23 cellular contexts compared by ENCODE assay signal in the genomic region with DNA sequence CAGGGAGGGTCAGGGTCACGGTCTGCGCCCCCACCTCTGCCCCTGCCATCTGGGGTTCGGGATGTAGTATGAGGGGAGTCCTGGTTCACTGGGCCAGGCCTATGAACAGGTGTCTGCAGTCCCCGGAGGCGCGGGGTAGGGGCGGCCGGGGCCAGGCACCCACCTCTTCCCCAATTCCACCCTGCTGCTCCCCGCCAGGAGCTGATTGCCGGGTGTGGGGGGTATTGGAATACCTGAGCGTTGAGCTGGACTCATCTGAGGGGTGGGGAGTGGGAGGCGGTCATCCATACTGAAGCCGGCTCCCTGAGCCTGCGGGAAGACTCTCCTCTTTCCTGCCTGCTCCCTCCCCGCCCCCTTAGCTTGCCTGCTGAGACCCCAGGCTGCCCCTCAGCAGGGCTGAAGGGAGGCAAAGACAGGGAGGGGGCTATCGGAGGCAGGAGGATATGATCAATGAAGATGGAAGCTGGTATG. TPM values are rescaled to one million over a fixed set of nuclear protein-coding genes. Genes with fewer than 3 reads are reported as not detected.
DNase-seq lines count a peak whose midpoint lies in the region; TF ChIP-seq lines count a peak whose summit lies in the region.
"Had no signal": no experiment of that assay in that cellular context is flagged by ENCODE, and none has a peak within 500 bp of the region (broad histone marks: within the 10 kb centered on the region; RNA-seq: fewer than 3 reads in every experiment).

No MANE protein-coding gene starts in this region.

- no peak overlapping the region for H2BK20ac ChIP-seq in H9 (ENCODE audit: low read depth, low read length, poor library complexity, severe bottlenecking)

- H4K91ac ChIP-seq in H9 (ENCODE audit: insufficient read length, low read depth, low read length) (no peak overlapping the region), neuronal stem cell (ENCODE audit: low read depth, low read length, poor library complexity) (no peak overlapping the region)

- H3K14ac ChIP-seq in H9 (ENCODE audit: insufficient read depth, low read length) = no peak overlapping the region; the same call in 1 of the 2 replicates
- H3K14ac ChIP-seq in neuronal stem cell (ENCODE audit: low read length) = peak overlapping the region; percentile 42

- H4K8ac ChIP-seq in H9 (replicated peaks; ENCODE audit: insufficient read length, low read depth, low read length) (no peak overlapping the region), neuronal stem cell (ENCODE audit: low read depth, low read length) (no peak overlapping the region)

- H3K9me3 ChIP-seq in H9 (ENCODE audit: control insufficient read depth, low read depth, low read length) = no peaks in the 10 kb centered on the region
- peaks cover 0 to 2% of the 10 kb centered on the region in 2 donors for H3K9me3 ChIP-seq in neuronal stem cell (replicated peaks in 1 of 2; ENCODE audit: control insufficient read depth in 2 of 2, insufficient read depth in 1 of 2, low read depth in 1 of 2, low read length in 2 of 2)
- no peaks in the 10 kb centered on the region for H3K9me3 ChIP-seq in Caco-2
- no peaks in the 10 kb centered on the region for H3K9me3 ChIP-seq in SJCRH30 (replicated peaks)
- H3K9me3 ChIP-seq: thoracic aorta, vagina had no signal

- H3K4me1 Mint-ChIP-seq in H9 (peaks cover 21 to 28% of the 10 kb centered on the region in 2 experiments), Caco-2 (ENCODE audit: low read depth, unreplicated experiment) (peaks cover 8% of the 10 kb centered on the region)

- no peaks in the 10 kb centered on the region for H4K20me1 ChIP-seq in H9 (ENCODE audit: control insufficient read depth, insufficient read depth, insufficient read length)

- H3K9ac ChIP-seq in H9 (ENCODE audit: extremely low read depth, insufficient read length, low read length) (no peak overlapping the region), neuronal stem cell (ENCODE audit: low read depth, low read length, poor library complexity) (no peak overlapping the region)

- TF ChIP-seq CTCF in H9 (conservative IDR thresholded peaks at IDR 0.05) (no peak), dorsolateral prefrontal cortex (IDR thresholded peaks at IDR 0.05 in 54 of 56, conservative IDR thresholded peaks at IDR 0.05 in 2 of 56; ENCODE audit: low read depth in 1 of 56, partially characterized antibody in 56 of 56) (no peak), Caco-2 (IDR thresholded peaks at IDR 0.05; ENCODE audit: insufficient read depth in 1 of 2, low read depth in 1 of 2, low read length in 1 of 2, severe bottlenecking in 1 of 2, unreplicated experiment in 1 of 2) (no peak)

- no peak overlapping the region for H3T11ph ChIP-seq in H9 (ENCODE audit: low read length)

- H3K4me3 Mint-ChIP-seq in H9 = peak overlapping the region; percentile 26 to 60; a peak in 3 of 5 replicates
- no peak overlapping the region for H3K4me3 Mint-ChIP-seq in Caco-2 (ENCODE audit: unreplicated experiment)
- H3K4me3 Mint-ChIP-seq: activated naive CD4-positive, alpha-beta T cell treated with anti-CD3 and anti-CD28 coated beads for 36 hours; stimulated activated naive B cell treated with anti-CD40 and anti-IgM and Interleukin-4, amounts not matched to agents 10 μg/mL and 1 μg/mL and 100 μg/mL, for 72 hours had no signal

- no CpG with 5 or more reads among the region's 16 CpGs for WGBS in H9 (ENCODE audit: extremely low coverage, insufficient read length, low lambda C conversion rate)
- WGBS in neuronal stem cell (ENCODE audit: extremely low coverage in 2 of 2, insufficient read length in 2 of 2, insufficient replicate concordance in 1 of 2), 2 donors = no CpG with 5 or more reads among the region's 16 CpGs

- peaks cover 9% of the 10 kb centered on the region for H3K23me2 ChIP-seq in H9 (ENCODE audit: insufficient read length, low read depth, low read length, poor library complexity, severe bottlenecking)

- H3K4me2 ChIP-seq in H9 (ENCODE audit: insufficient read depth, insufficient read length, low read length) (peak overlapping the region; percentile 54), neuronal stem cell (ENCODE audit: insufficient read depth, low read length, poor library complexity, severe bottlenecking) (peak overlapping the region; percentile 51)

- H2BK12ac ChIP-seq in H9 (ENCODE audit: insufficient read length, low read depth, low read length) (no peak overlapping the region), neuronal stem cell (ENCODE audit: low read length) (no peak overlapping the region)

- H3K4me1 ChIP-seq in H9 (ENCODE audit: insufficient read depth, low read length) (peaks cover 5% of the 10 kb centered on the region; the same call in 1 of the 2 replicates), neuronal stem cell (ENCODE audit: control insufficient read depth in 2 of 2, insufficient read depth in 1 of 2, low read depth in 1 of 2, low read length in 2 of 2) (peaks cover 5 to 6% of the 10 kb centered on the region in 2 donors), Caco-2 (peaks cover 17% of the 10 kb centered on the region), SJCRH30 (peaks cover 4% of the 10 kb centered on the region; the same call in 1 of the 2 replicates)

- H2AFZ ChIP-seq in H9 (ENCODE audit: low read length) = no peak overlapping the region
- H2AFZ ChIP-seq in neuronal stem cell (ENCODE audit: low read length) = no peak overlapping the region

- no peaks in the 10 kb centered on the region for H3K9me3 Mint-ChIP-seq in H9
- H3K9me3 Mint-ChIP-seq in Caco-2 (ENCODE audit: unreplicated experiment) = no peaks in the 10 kb centered on the region
- H3K9me3 Mint-ChIP-seq: activated naive CD4-positive, alpha-beta T cell treated with anti-CD3 and anti-CD28 coated beads for 36 hours; stimulated activated naive B cell treated with anti-CD40 and anti-IgM and Interleukin-4, amounts not matched to agents 10 μg/mL and 1 μg/mL and 100 μg/mL, for 72 hours had no signal

- H3K56ac ChIP-seq in H9 (ENCODE audit: insufficient read length, low read depth, low read length) = no peak overlapping the region

- H2AK5ac ChIP-seq in H9 (ENCODE audit: insufficient read length, low read length) (no peak overlapping the region), neuronal stem cell (ENCODE audit: low read depth, low read length) (no peak overlapping the region)

- H2BK120ac ChIP-seq in H9 (ENCODE audit: low read depth, low read length, poor library complexity, severe bottlenecking) (no peak overlapping the region), neuronal stem cell (ENCODE audit: low read depth, low read length) (peak overlapping the region; percentile 44)

- H3K36me3 ChIP-seq in neuronal stem cell (replicated peaks in 1 of 2; ENCODE audit: control insufficient read depth in 2 of 2, insufficient read depth in 2 of 2, low read length in 2 of 2) (no peaks in the 10 kb centered on the region), Caco-2 (ENCODE audit: control insufficient read depth, insufficient read depth, low read length) (no peaks in the 10 kb centered on the region; the same call in 1 of the 2 replicates), SJCRH30 (no peaks in the 10 kb centered on the region)
- H3K36me3 ChIP-seq: thoracic aorta, vagina had no signal

- H3K27me3 ChIP-seq in H9 (ENCODE audit: insufficient read depth, low read length) (peaks cover 39% of the 10 kb centered on the region), dorsolateral prefrontal cortex (peaks cover 0 to 21% (median 11%) of the 10 kb centered on the region in 45 donors), neuronal stem cell (ENCODE audit: control insufficient read depth in 3 of 3, insufficient read depth in 3 of 3, low read depth in 1 of 3, low read length in 3 of 3) (peaks cover 19 to 95% (median 44%) of the 10 kb centered on the region in 3 experiments), Caco-2 (replicated peaks; ENCODE audit: control insufficient read depth, insufficient read depth, low read length) (no peaks in the 10 kb centered on the region), SJCRH30 (0 out of 2 replicates have a peak, but pooled peaks cover 8% of the 10 kb centered on the region)
- H3K27me3 ChIP-seq: vagina had no signal

- peak overlapping the region in 57 of 59 donors; percentile 3 to 69 (median 54) for H3K4me3 ChIP-seq in dorsolateral prefrontal cortex
- no peak overlapping the region for H3K4me3 ChIP-seq in neuronal stem cell (ENCODE audit: low read length in 2 of 2)
- no peak overlapping the region for H3K4me3 ChIP-seq in Caco-2 (ENCODE audit: low read depth, low read length)
- no peak overlapping the region for H3K4me3 ChIP-seq in SJCRH30
- H3K4me3 ChIP-seq: lung, skin epidermis had no signal

- intact Hi-C loops in dorsolateral prefrontal cortex (cut with DNase I) (no loop called here), Caco-2 (cut with micrococcal nuclease; ENCODE audit: unreplicated experiment) (no loop called here)

- no peaks in the 10 kb centered on the region for H3K36me3 Mint-ChIP-seq in H9 (ENCODE audit: insufficient read depth in 1 of 3, low read depth in 3 of 3)
- H3K36me3 Mint-ChIP-seq in Caco-2 (ENCODE audit: insufficient read depth, unreplicated experiment) = no peaks in the 10 kb centered on the region
- H3K36me3 Mint-ChIP-seq: stimulated activated naive B cell treated with anti-CD40 and anti-IgM and Interleukin-4, amounts not matched to agents 10 μg/mL and 1 μg/mL and 100 μg/mL, for 72 hours had no signal

- H3K27ac Mint-ChIP-seq in H9 (no peak overlapping the region), Caco-2 (ENCODE audit: unreplicated experiment) (no peak overlapping the region)
- H3K27ac Mint-ChIP-seq: activated naive CD4-positive, alpha-beta T cell treated with anti-CD3 and anti-CD28 coated beads for 36 hours; stimulated activated naive B cell treated with anti-CD40 and anti-IgM and Interleukin-4, amounts not matched to agents 10 μg/mL and 1 μg/mL and 100 μg/mL, for 72 hours had no signal

- DNase-seq in H9 (no peak), dorsolateral prefrontal cortex (no peak), iPS-NIHi11 (ENCODE audit: low spot score) (peak; percentile 55), neuronal stem cell (ENCODE audit: low spot score) (no peak), Caco-2 (no peak), NCI-H146 treated with DMSO at 0.1 percent for 48 hours (lab: John Stamatoyannopoulos, UW; ENCODE audit: unreplicated experiment) (no peak), cerebellar nuclear complex (lab: John Stamatoyannopoulos, UW) (no peak), SJCRH30 (no peak)
- DNase-seq: activated CD4-positive, alpha-beta T cell treated with anti-CD3 and anti-CD28 coated beads for 48 hours; activated naive CD4-positive, alpha-beta T cell treated with anti-CD3 and anti-CD28 coated beads for 36 hours; activated T-cell treated with anti-CD3 and anti-CD28 coated beads, Interleukin-2, amount 50 U/mL, for 48 hours; DMS79 treated with DMSO at 0.1 percent for 48 hours; glutamatergic neuron; NCI-H1048; NCI-H1930; nucleus accumbens; stimulated activated naive B cell treated with anti-CD40 and anti-IgM and Interleukin-4, amounts not matched to agents 10 μg/mL and 1 μg/mL and 100 μg/mL, for 72 hours; T-helper 2 cell had no signal

- H3K4ac ChIP-seq in H9 (ENCODE audit: low read depth, low read length) = no peak overlapping the region
- H3K4ac ChIP-seq in neuronal stem cell (ENCODE audit: low read length) = no peak overlapping the region

- POLR2A ChIA-PET in Caco-2 (lab: Charles Lee) = interaction anchor here (0.6 kb wide), 1 partner anchor 16 kb away, joined by 4 read pairs; no protein-coding TSS in a partner anchor

- H3K23ac ChIP-seq in H9 (ENCODE audit: insufficient read length, low read depth, low read length) = no peak overlapping the region
- peak overlapping the region; percentile 59 for H3K23ac ChIP-seq in neuronal stem cell (ENCODE audit: low read depth, low read length, poor library complexity)

- H3K79me2 ChIP-seq in H9 (ENCODE audit: insufficient read depth, low read length) = no peaks in the 10 kb centered on the region

- H2BK15ac ChIP-seq in H9 (ENCODE audit: low read depth, low read length) (no peak overlapping the region), neuronal stem cell (ENCODE audit: low read length) (no peak overlapping the region)

- CTCF ChIA-PET in Caco-2 (lab: Charles Lee) = no interaction called here

- H3K79me1 ChIP-seq in H9 (ENCODE audit: insufficient read depth, low read depth, low read length, poor library complexity, severe bottlenecking) (no peaks in the 10 kb centered on the region), neuronal stem cell (ENCODE audit: low read depth, low read length) (no peaks in the 10 kb centered on the region)

- H2BK5ac ChIP-seq in H9 (ENCODE audit: insufficient read length, low read length) = no peak overlapping the region
- no peak overlapping the region for H2BK5ac ChIP-seq in neuronal stem cell (ENCODE audit: low read length)

- no peak overlapping the region for H3K18ac ChIP-seq in H9 (ENCODE audit: insufficient read length, low read depth, low read length)
- peak overlapping the region; percentile 27 for H3K18ac ChIP-seq in neuronal stem cell (ENCODE audit: low read length)

- BruUV-seq in Caco-2 (replicated peaks; lab: Mats Ljungman, UMichigan) = no TSS peak

- no peak overlapping the region for H3K27ac ChIP-seq in H9 (ENCODE audit: insufficient read length, low read depth, low read length)
- H3K27ac ChIP-seq in dorsolateral prefrontal cortex = peak overlapping the region in 53 of 59 donors; percentile 15 to 93 (median 71)
- H3K27ac ChIP-seq in neuronal stem cell (replicated peaks; ENCODE audit: low read length) = no peak overlapping the region
- H3K27ac ChIP-seq in SJCRH30 = no peak overlapping the region
- H3K27ac ChIP-seq: skin epidermis, thoracic aorta, vagina had no signal

- H3K27me3 Mint-ChIP-seq in H9 (ENCODE audit: low read depth) = peaks cover 97% of the 10 kb centered on the region
- no peaks in the 10 kb centered on the region for H3K27me3 Mint-ChIP-seq in Caco-2 (ENCODE audit: insufficient read depth, unreplicated experiment)

- H4K5ac ChIP-seq in H9 (ENCODE audit: insufficient read length, low read depth, low read length) = no peak overlapping the region

RNA-seq across cellular contexts. Expression of gene SLC6A7, which starts 0.7 kb away (rescaled TPM):
- not detected in 2 replicates for total RNA-seq in H9 (2021)
- 10 to 100 TPM; 11.5 to 82.1 (median 47.8) TPM for total RNA-seq in dorsolateral prefrontal cortex
- not detected for polyA plus RNA-seq in neuronal stem cell (2013, experiment 1 of 2)
- polyA plus RNA-seq in neuronal stem cell (2013, experiment 2 of 2) = 0.01 TPM
- not detected in 2 replicates for total RNA-seq in Caco-2 (2022)
- total RNA-seq in SJCRH30 (2014; rRNA removed; shearing (Covaris generic)) = not detected in 2 replicates
- total RNA-seq: activated naive CD4-positive, alpha-beta T cell treated with anti-CD3 and anti-CD28 coated beads for 36 hours; dermis microvascular lymphatic vessel endothelial cell; thoracic aorta had no signal

RNA-seq across cellular contexts. Expression of gene CDX1, which starts 24.0 kb away (rescaled TPM):
- total RNA-seq in H9 (2021) = 0.22 TPM in 1 of 2 replicates, not detected in the other
- under 1 TPM in 33 of 120 experiments, not detected in 87; 0.23 to 0.90 (median 0.48) TPM for total RNA-seq in dorsolateral prefrontal cortex
- polyA plus RNA-seq in neuronal stem cell (2013, experiment 1 of 2) = 0.10 TPM
- polyA plus RNA-seq in neuronal stem cell (2013, experiment 2 of 2) = 0.10 TPM
- total RNA-seq in Caco-2 (2022) = 0.29 and 0.65 TPM in 2 replicates
- not detected in 2 replicates for total RNA-seq in SJCRH30 (2014; rRNA removed; shearing (Covaris generic))
- total RNA-seq: activated naive CD4-positive, alpha-beta T cell treated with anti-CD3 and anti-CD28 coated beads for 36 hours; dermis microvascular lymphatic vessel endothelial cell; thoracic aorta; vagina had no signal

RNA-seq across cellular contexts. Expression of gene PDGFRB, which starts 34.9 kb away (rescaled TPM):
- total RNA-seq in H9 (2021) = 2.2 and 3.9 TPM in 2 replicates
- total RNA-seq in dorsolateral prefrontal cortex = 100 to 1,000 TPM in 13 of 120 experiments, 10 to 100 TPM in 107; 34.7 to 209 (median 68.0) TPM
- 11.0 TPM for polyA plus RNA-seq in neuronal stem cell (2013, experiment 1 of 2)
- polyA plus RNA-seq in neuronal stem cell (2013, experiment 2 of 2) = 11.2 TPM
- 5.9 and 7.2 TPM in 2 replicates for total RNA-seq in Caco-2 (2022)
- 4.7 and 7.2 TPM in 2 replicates for total RNA-seq in SJCRH30 (2014; rRNA removed; shearing (Covaris generic))

Comparison
In these comparisons a context has a peak if more than half of its experiments do, and no peak if none do; other contexts are left out.
1. H3K27ac ChIP-seq: peak in dorsolateral prefrontal cortex (53 of 59); none in H9 (single experiment), neuronal stem cell (single experiment) and SJCRH30 (single experiment).
2. H3K4me3 ChIP-seq: peak in dorsolateral prefrontal cortex (57 of 59); none in neuronal stem cell (0 of 2), Caco-2 (single experiment) and SJCRH30 (single experiment).
3. RNA of gene SLC6A7, which starts 0.7 kb away (total RNA-seq): 11.5 to 82.1 TPM in dorsolateral prefrontal cortex; not detected in H9, not detected in Caco-2 and not detected in SJCRH30; every median in the first group is over 10 times any median in the second.